8 cellular contexts compared by ENCODE assay signal in the genomic region with DNA sequence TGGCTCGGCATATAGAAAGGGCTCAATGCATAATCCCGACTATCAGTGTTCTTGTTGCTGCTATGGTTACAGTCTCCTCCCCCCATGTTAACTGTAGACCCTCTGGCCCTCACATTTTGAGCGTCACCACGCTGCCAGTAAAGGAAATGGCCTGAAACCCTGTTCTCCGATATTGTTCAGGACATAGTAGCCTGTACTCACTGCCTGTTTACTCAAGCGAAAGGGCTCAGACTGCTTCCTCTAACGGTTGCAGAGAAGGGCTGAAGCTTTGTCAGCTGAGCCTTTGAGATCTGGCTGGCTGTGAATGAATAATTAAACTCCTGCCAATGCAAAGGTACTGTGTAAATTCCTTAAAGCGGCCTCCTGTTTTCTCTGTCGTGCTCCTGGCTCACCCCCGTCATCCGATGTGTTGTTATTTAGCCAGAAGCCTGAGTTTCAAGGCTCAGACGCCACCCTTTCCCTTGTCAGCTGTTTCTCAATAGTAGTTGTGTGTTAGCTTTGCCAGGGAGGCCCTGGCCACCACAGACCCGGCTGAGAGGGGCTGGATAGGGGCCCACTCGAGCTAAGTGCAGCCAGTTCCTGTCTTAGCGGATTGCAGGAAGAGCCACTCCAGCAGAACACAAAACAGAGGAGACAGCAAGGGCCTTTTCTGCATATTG. TPM values are rescaled to one million over a fixed set of nuclear protein-coding genes. Genes with fewer than 3 reads are reported as not detected.
A peak's percentile ranks its signal among the peaks of the same experiment; 100 is the strongest.
DNase-seq lines count a peak whose midpoint lies in the region; ATAC-seq and TF ChIP-seq lines count a peak whose summit lies in the region.

No MANE protein-coding gene starts in this region.

- H3F3A ChIP-seq in smooth muscle cell (ENCODE audit: low read depth) = no peaks in the 10 kb centered on the region

- H4K20me1 ChIP-seq in smooth muscle cell (ENCODE audit: low read depth) = no peaks in the 10 kb centered on the region

- peak overlapping the region; percentile 86 for H2AFZ ChIP-seq in smooth muscle cell (ENCODE audit: low read depth)

- H3K36me3 ChIP-seq in ascending aorta = no peaks in the 10 kb centered on the region
- no peaks in the 10 kb centered on the region for H3K36me3 ChIP-seq in smooth muscle cell (ENCODE audit: low read depth)

- TF ChIP-seq CTCF in GM10248 (IDR thresholded peaks at IDR 0.05; ENCODE audit: control extremely low read depth, extremely low read depth, low read depth, missing control alignments) (no peak), ascending aorta (IDR thresholded peaks at IDR 0.05) (no peak), smooth muscle cell (IDR thresholded peaks at IDR 0.05; ENCODE audit: borderline replicate concordance, insufficient read depth, poor library complexity, severe bottlenecking) (no peak)

- H3K4me2 ChIP-seq in smooth muscle cell = peak overlapping the region; percentile 41

- CTCF ChIA-PET in GM10248 (lab: Yijun Ruan, JAX) = interaction anchor here (1.2 kb wide), 1 partner anchor 33 kb away, joined by 3 read pairs; no protein-coding TSS in a partner anchor

- no peak for ATAC-seq in GM21717 (IDR thresholded peaks at IDR 0.05; ENCODE audit: unreplicated experiment)

- peak; percentile 24 for DNase-seq in GM10248 (ENCODE audit: extremely low spot score)
- peak; percentile 82 to 83 for DNase-seq in Kasumi-1 (lab: John Stamatoyannopoulos, UW)
- peak in 1 of 2 donors; percentile 81 for DNase-seq in ascending aorta (ENCODE audit: low spot score in 2 of 2)
- peak; percentile 51 for DNase-seq in islet precursor cell
- DNase-seq in smooth muscle cell (lab: John Stamatoyannopoulos, UW; ENCODE audit: unreplicated experiment) = no peak
- DNase-seq in HUDEP-2 (lab: John Stamatoyannopoulos, UW; ENCODE audit: unreplicated experiment in 76 of 76) = no peak
- no peak for DNase-seq in RPMI8226

- peak overlapping the region; percentile 73 to 77 for H3K27ac ChIP-seq in ascending aorta
- peak overlapping the region; percentile 72 for H3K27ac ChIP-seq in smooth muscle cell (ENCODE audit: low read depth)

- H3K79me2 ChIP-seq in smooth muscle cell (ENCODE audit: low read depth) = no peaks in the 10 kb centered on the region

- H3K9me3 ChIP-seq in ascending aorta = no peaks in the 10 kb centered on the region
- no peaks in the 10 kb centered on the region for H3K9me3 ChIP-seq in smooth muscle cell (replicated peaks; ENCODE audit: low read depth)

- H3K27me3 ChIP-seq in ascending aorta (no peaks in the 10 kb centered on the region), smooth muscle cell (ENCODE audit: low read depth) (no peaks in the 10 kb centered on the region)

- peak overlapping the region; percentile 2 for H3K9ac ChIP-seq in smooth muscle cell (ENCODE audit: low read depth)

- intact Hi-C loops in ascending aorta (cut with DNase I) = loop anchor here (5.0 kb wide), 1 partner anchor 41 kb away; no protein-coding TSS in a partner anchor

- H3K4me1 ChIP-seq in ascending aorta = peaks cover 0 to 10% of the 10 kb centered on the region in 2 donors
- H3K4me1 ChIP-seq in smooth muscle cell (ENCODE audit: low read depth) = peaks cover 16% of the 10 kb centered on the region

- 19% methylated on average over 15 of the region's 15 CpGs for WGBS in smooth muscle cell (ENCODE audit: low lambda C conversion rate)

- peak overlapping the region in 1 of 2 donors; percentile 4 for H3K4me3 ChIP-seq in ascending aorta
- H3K4me3 ChIP-seq in smooth muscle cell = no peak overlapping the region

- POLR2A ChIA-PET in GM10248 (lab: Yijun Ruan, JAX) = no interaction called here

RNA-seq across cellular contexts. Expression of gene RALGAPA2, which starts 31.2 kb away (rescaled TPM):
- total RNA-seq in ascending aorta (68.9 TPM), smooth muscle cell (5.7 and 6.2 TPM in 2 replicates)
- 2.8 and 3.5 TPM in 2 replicates for polyA plus RNA-seq in smooth muscle cell

Comparison
In these comparisons a context has a peak if more than half of its experiments do, and no peak if none do; other contexts are left out.
1. DNase-seq: peak in GM10248 (single experiment), Kasumi-1 (2 of 2) and islet precursor cell (single experiment); none in smooth muscle cell (single experiment), HUDEP-2 (0 of 76) and RPMI8226 (single experiment).